Comparison of ENCODE assay signal across 19 cellular contexts in genomic region chr14:90804776-90805391, GRCh38.
"Had no signal": no experiment of that assay in that cellular context is flagged by ENCODE, and none has a peak within 500 bp of the region (broad histone marks: within the 10 kb centered on the region; RNA-seq: fewer than 3 reads in every experiment).

No MANE protein-coding gene starts in this region.

- H3K27me3 ChIP-seq: body of pancreas, transverse colon had no signal

- FAIRE-seq: islet of Langerhans had no signal

- H3K36me3 ChIP-seq: transverse colon had no signal

- ATAC-seq: activated CD8-positive, alpha-beta memory T cell treated with anti-CD3 and anti-CD28 coated beads, Interleukin-2, amount 10 ng/mL, durations not matched to agents 7 days and 5 days; activated naive CD4-positive, alpha-beta T cell treated with anti-CD3 and anti-CD28 coated beads, Interleukin-2, amount 50 U/mL, for 72 hours; body of pancreas; naive thymus-derived CD8-positive, alpha-beta T cell; stimulated activated naive B cell treated with anti-CD40 and anti-IgM and Interleukin-4, amounts not matched to agents 10 μg/mL and 1 μg/mL and 100 μg/mL, for 72 hours had no signal

- H3K9me3 ChIP-seq: body of pancreas, transverse colon had no signal

- H3K27ac ChIP-seq: body of pancreas, epithelial cell of prostate, SK-N-MC had no signal

- H3K4me3 ChIP-seq: body of pancreas, SK-N-MC, transverse colon had no signal

- DNase-seq: activated CD4-positive, alpha-beta memory T cell treated with anti-CD3 and anti-CD28 coated beads for 36 hours; activated CD8-positive, alpha-beta memory T cell treated with anti-CD3 and anti-CD28 coated beads, Interleukin-2, amount 10 ng/mL, durations not matched to agents 7 days and 5 days; activated effector memory CD4-positive, alpha-beta T cell treated with Interleukin-2 at 50 U/mL for 16 hours; activated T-cell treated with anti-CD3 and anti-CD28 coated beads, Interleukin-2, amount 50 U/mL, for 1 hour; amygdala; body of pancreas; cortex of kidney; effector CD8-positive, alpha-beta T cell; foreskin melanocyte; naive thymus-derived CD8-positive, alpha-beta T cell; stimulated activated CD4-positive, alpha-beta T cell treated with anti-CD3 and anti-CD28 coated beads, Interleukin-15, amount 100 ng/mL, for 24 hours; stimulated activated CD4-positive, alpha-beta T cell treated with anti-CD3 and anti-CD28 coated beads, Interleukin-4, amount 100 ng/mL, for 1 hour; stimulated activated naive B cell treated with anti-CD40 and anti-IgM and Interleukin-4, amounts not matched to agents 10 μg/mL and 1 μg/mL and 100 μg/mL, for 72 hours; substantia nigra; transverse colon had no signal
